ENCODE assay signal across 15 cellular contexts in genomic region chr1:95984975-95985374, GRCh38.
"Had no signal": no experiment of that assay in that cellular context is flagged by ENCODE, and none has a peak within 500 bp of the region (broad histone marks: within the 10 kb centered on the region; RNA-seq: fewer than 3 reads in every experiment).

No MANE protein-coding gene starts in this region.

- H3K36me3 Mint-ChIP-seq: naive B cell, type B pancreatic cell had no signal

- H3K4me3 Mint-ChIP-seq: endodermal cell, naive B cell, nephron, type B pancreatic cell had no signal

- H3K27me3 Mint-ChIP-seq: naive B cell, type B pancreatic cell had no signal

- H3K9me3 ChIP-seq: left ventricle myocardium inferior, right atrium auricular region had no signal

- H3K27me3 ChIP-seq: right atrium auricular region had no signal

- H3K4me1 ChIP-seq: left ventricle myocardium inferior, right atrium auricular region had no signal

- DNase-seq: effector CD4-positive, alpha-beta T cell; endodermal cell; islet precursor cell; left ventricle myocardium inferior; mesenchymal stem cell; naive B cell; posterior cingulate gyrus; small intestine; stimulated activated CD4-positive, alpha-beta T cell treated with anti-CD3 and anti-CD28 coated beads, Interleukin-12 subunit alpha, Interleukin-12 subunit beta, amount 100 ng/mL, for 4 hours; stimulated activated naive CD4-positive, alpha-beta T cell treated with Interleukin-2 at 50 U/mL for 16 hours had no signal

- H3K4me1 Mint-ChIP-seq: naive B cell, nephron had no signal

- H3K27ac ChIP-seq: coronary artery, left ventricle myocardium inferior, right atrium auricular region had no signal

- H3K9me3 Mint-ChIP-seq: endodermal cell, nephron, type B pancreatic cell had no signal

- H3K36me3 ChIP-seq: left ventricle myocardium inferior, right atrium auricular region had no signal

- H3K4me3 ChIP-seq: coronary artery, left ventricle myocardium inferior, lung, right atrium auricular region had no signal

- H3K27ac Mint-ChIP-seq: endodermal cell, naive B cell, type B pancreatic cell had no signal
